Comparison of ENCODE assay signal across 24 cellular contexts in the genomic region with DNA sequence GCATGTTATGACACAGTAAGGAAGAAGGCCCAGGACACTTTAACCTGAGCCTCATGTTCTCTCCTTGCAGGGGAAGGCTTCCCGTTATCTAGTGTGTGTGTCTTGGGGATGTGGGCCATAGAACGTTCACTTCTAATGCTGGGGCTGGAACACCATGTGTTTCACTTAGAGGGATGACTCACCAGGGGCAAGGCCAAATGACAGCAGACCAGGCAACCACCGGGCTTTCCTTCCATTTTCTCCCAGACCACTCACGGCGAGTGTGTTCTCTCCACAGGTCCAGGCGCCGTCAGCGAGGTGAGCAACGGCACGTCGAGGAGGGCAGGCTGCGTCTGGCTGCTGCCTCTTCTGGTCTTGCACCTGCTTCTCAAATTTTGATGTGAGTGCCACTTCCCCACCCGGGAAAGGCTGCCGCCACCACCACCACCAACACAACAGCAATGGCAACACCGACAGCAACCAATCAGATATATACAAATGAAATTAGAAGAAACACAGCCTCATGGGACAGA.
"Had no signal": no experiment of that assay in that cellular context is flagged by ENCODE, and none has a peak within 500 bp of the region (broad histone marks: within the 10 kb centered on the region; RNA-seq: fewer than 3 reads in every experiment).

No MANE protein-coding gene starts in this region.

- H3K36me3 ChIP-seq: breast epithelium, SJSA1 had no signal

- H3K4me2 ChIP-seq: SK-N-SH had no signal

- H3K4me3 ChIP-seq: body of pancreas, breast epithelium, SJSA1 had no signal

- H3K9me3 ChIP-seq: body of pancreas, breast epithelium, SJSA1, SK-N-SH had no signal

- H3K9ac ChIP-seq: SK-N-SH had no signal

- H3K27me3 ChIP-seq: body of pancreas, breast epithelium, SJSA1 had no signal

- H3K27ac ChIP-seq: body of pancreas, breast epithelium, SJSA1 had no signal

- H3K4me1 ChIP-seq: body of pancreas, breast epithelium, SJSA1 had no signal

- DNase-seq: activated CD4-positive, alpha-beta T cell treated with anti-CD3 and anti-CD28 coated beads, Interleukin-2, amount 10 ng/mL, durations not matched to agents 24 days and 14 days; activated CD4-positive, alpha-beta T cell treated with anti-CD3 and anti-CD28 coated beads, Interleukin-2, amount 50 U/mL, for 4 hours; activated CD8-positive, alpha-beta T cell treated with anti-CD3 and anti-CD28 coated beads for 36 hours; activated effector memory CD4-positive, alpha-beta T cell treated with anti-CD3 and anti-CD28 coated beads, Interleukin-2, amount 50 U/mL, for 16 hours; activated naive CD4-positive, alpha-beta T cell; activated naive CD4-positive, alpha-beta T cell treated with anti-CD3 and anti-CD28 coated beads, Interleukin-2, amount 50 U/mL, for 16 hours; activated naive CD8-positive, alpha-beta T cell treated with anti-CD3 and anti-CD28 coated beads for 36 hours; activated T-cell treated with anti-CD3 and anti-CD28 coated beads, Interleukin-2, amount 50 U/mL, for 1 hour; activated T-cell treated with anti-CD3 and anti-CD28 coated beads, Interleukin-2, amount 50 U/mL, for 72 hours; body of pancreas; NCI-H1105; NCI-H1417 treated with DMSO at 0.1 percent for 48 hours; NCI-H187 treated with DMSO at 0.1 percent for 48 hours; NCI-H2081; NCI-H226; NCI-H446 treated with DMSO at 0.1 percent for 48 hours; NCI-H526 treated with DMSO at 0.1 percent for 48 hours; RPMI8226; SHP77 treated with DMSO at 0.1 percent for 48 hours; SK-N-SH had no signal

- ATAC-seq: activated CD8-positive, alpha-beta T cell treated with anti-CD3 and anti-CD28 coated beads for 36 hours; activated T-cell treated with anti-CD3 and anti-CD28 coated beads, Interleukin-2, amount 50 U/mL, for 72 hours; activated T-helper 17 cell treated with anti-CD3 and anti-CD28 coated beads, Interleukin-2, amount 50 U/mL, for 72 hours; body of pancreas; Panc1 had no signal
